In the genomic region with DNA sequence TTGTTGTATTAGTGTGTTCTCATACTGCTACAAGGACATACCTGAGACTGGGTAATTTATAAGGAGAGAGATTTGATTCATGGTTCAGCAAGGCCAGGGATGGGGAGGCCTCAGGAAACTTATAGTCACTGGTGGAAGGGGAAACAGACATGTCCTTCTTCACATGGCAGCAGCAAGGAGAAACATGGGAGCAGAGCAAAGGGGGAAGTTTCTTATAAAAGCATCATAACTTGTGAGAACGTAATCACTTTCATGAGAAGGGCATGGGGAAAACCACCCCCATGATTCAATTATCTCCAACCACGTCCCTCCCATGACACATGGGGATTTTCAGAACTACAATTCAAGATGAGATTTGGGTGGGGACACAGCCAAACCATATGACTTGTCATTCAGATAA, we compare ENCODE assay signal across 23 cellular contexts.
"Had no signal": no experiment of that assay in that cellular context is flagged by ENCODE, and none has a peak within 500 bp of the region (broad histone marks: within the 10 kb centered on the region; RNA-seq: fewer than 3 reads in every experiment).

No MANE protein-coding gene starts in this region.

- H3K4me1 Mint-ChIP-seq: activated CD8-positive, alpha-beta memory T cell treated with anti-CD3 and anti-CD28 coated beads, Interleukin-2, amount 10 ng/mL, durations not matched to agents 7 days and 5 days; activated naive CD8-positive, alpha-beta T cell treated with anti-CD3 and anti-CD28 coated beads, Interleukin-2, amount 10 ng/mL, durations not matched to agents 7 days and 5 days; T-cell had no signal

- H3K27me3 Mint-ChIP-seq: activated CD8-positive, alpha-beta memory T cell treated with anti-CD3 and anti-CD28 coated beads, Interleukin-2, amount 10 ng/mL, durations not matched to agents 7 days and 5 days; activated naive CD8-positive, alpha-beta T cell treated with anti-CD3 and anti-CD28 coated beads, Interleukin-2, amount 10 ng/mL, durations not matched to agents 7 days and 5 days; T-cell had no signal

- H3K27ac Mint-ChIP-seq: activated CD8-positive, alpha-beta memory T cell treated with anti-CD3 and anti-CD28 coated beads, Interleukin-2, amount 10 ng/mL, durations not matched to agents 7 days and 5 days; activated naive CD4-positive, alpha-beta T cell treated with anti-CD3 and anti-CD28 coated beads for 36 hours; activated naive CD8-positive, alpha-beta T cell treated with anti-CD3 and anti-CD28 coated beads, Interleukin-2, amount 10 ng/mL, durations not matched to agents 7 days and 5 days; T-cell had no signal

- ATAC-seq: activated CD8-positive, alpha-beta memory T cell treated with anti-CD3 and anti-CD28 coated beads, Interleukin-2, amount 10 ng/mL, durations not matched to agents 7 days and 5 days; Panc1; Right ventricle myocardium inferior; T-cell had no signal

- DNase-seq: activated CD4-positive, CD25-positive, alpha-beta regulatory T cell; activated CD8-positive, alpha-beta memory T cell treated with anti-CD3 and anti-CD28 coated beads, Interleukin-2, amount 10 ng/mL, durations not matched to agents 7 days and 5 days; activated gamma-delta T cell; activated naive CD4-positive, alpha-beta T cell treated with anti-CD3 and anti-CD28 coated beads for 36 hours; activated naive CD8-positive, alpha-beta T cell treated with anti-CD3 and anti-CD28 coated beads, Interleukin-2, amount 10 ng/mL, durations not matched to agents 7 days and 5 days; adrenal gland; anterior cingulate cortex; cerebellar nuclear complex; MG63; MV-4-11; NCI-H1105; NCI-H1436; NCI-H1694 treated with DMSO at 0.1 percent for 48 hours; NCI-H2029 treated with DMSO at 0.1 percent for 48 hours; NCI-H510A treated with DMSO at 0.1 percent for 48 hours; NCI-H69; NK-92 treated with Interleukin-12 subunit alpha and Interleukin-12 subunit beta, amount 100 ng/mL, for 24 hours; OCI-M1; RPMI8226; T-cell; T1000 had no signal

- H3K4me3 Mint-ChIP-seq: activated CD8-positive, alpha-beta memory T cell treated with anti-CD3 and anti-CD28 coated beads, Interleukin-2, amount 10 ng/mL, durations not matched to agents 7 days and 5 days; activated naive CD4-positive, alpha-beta T cell treated with anti-CD3 and anti-CD28 coated beads for 36 hours; activated naive CD8-positive, alpha-beta T cell treated with anti-CD3 and anti-CD28 coated beads, Interleukin-2, amount 10 ng/mL, durations not matched to agents 7 days and 5 days; T-cell had no signal
